1 cellular context compared by ENCODE assay signal in genomic region chr11:10459029-10459970, GRCh38.
TF ChIP-seq lines count a peak whose summit lies in the region.

No MANE protein-coding gene starts in this region.

TF ChIP-seq in K562, 482 proteins besides CTCF, POLR2A, EP300 and RAD21 (continued from another document):
- TF ChIP-seq REST (CRISPR knock-in tag; IDR thresholded peaks at IDR 0.05; ENCODE audit: low read depth) (0 out of 2 replicates have a peak, but pooled peaks have one; percentile 25), PKNOX1 (IDR thresholded peaks at IDR 0.05) (peak; percentile 72), VEZF1 (CRISPR knock-in tag; IDR thresholded peaks at IDR 0.05) (peak; percentile 21; the same call in 1 of the 2 replicates), CBX5 (IDR thresholded peaks at IDR 0.05; ENCODE audit: borderline replicate concordance, low read depth) (no peak), SRSF3 (IDR thresholded peaks at IDR 0.05; ENCODE audit: insufficient read depth, low read length) (no peak), MIER1 (IDR thresholded peaks at IDR 0.05; ENCODE audit: low read depth) (no peak), ZNF140 (CRISPR knock-in tag; IDR thresholded peaks at IDR 0.05) (no peak), PTTG1 (tag; IDR thresholded peaks at IDR 0.05; ENCODE audit: low read depth) (no peak), ZNF778 (CRISPR knock-in tag; IDR thresholded peaks at IDR 0.05) (no peak), EHMT2 (IDR thresholded peaks at IDR 0.05) (0 out of 2 replicates have a peak, but pooled peaks have one; percentile 11), SMC3 (conservative IDR thresholded peaks at IDR 0.05; ENCODE audit: insufficient read depth, low read depth, low read length) (no peak), RB1 (IDR thresholded peaks at IDR 0.05; ENCODE audit: low read depth) (no peak), PBX2 (CRISPR knock-in tag; IDR thresholded peaks at IDR 0.05; ENCODE audit: low read depth) (no peak), PBX2 (tag; conservative IDR thresholded peaks at IDR 0.05; ENCODE audit: low read depth) (0 out of 2 replicates have a peak, but pooled peaks have one; percentile 12), ZNF740 (CRISPR knock-in tag; IDR thresholded peaks at IDR 0.05) (0 out of 2 replicates have a peak, but pooled peaks have one; percentile 27), ZNF740 (tag; IDR thresholded peaks at IDR 0.05) (no peak), STAG1 (CRISPR knock-in tag; IDR thresholded peaks at IDR 0.05; ENCODE audit: borderline replicate concordance) (no peak), ID3 (CRISPR knock-in tag; IDR thresholded peaks at IDR 0.05) (no peak), ID3 (tag; IDR thresholded peaks at IDR 0.05) (0 out of 2 replicates have a peak, but pooled peaks have one; percentile 18), SFPQ (IDR thresholded peaks at IDR 0.05; ENCODE audit: low read depth, low read length) (no peak), CBFA2T3 (IDR thresholded peaks at IDR 0.05) (peak; percentile 28; the same call in 1 of the 2 replicates)
TF ChIP-seq in K562: peak in this region for 15.
